Comparison of ENCODE assay signal across 9 cellular contexts in genomic region chr1:27153549-27153886, GRCh38. TPM values are rescaled to one million over a fixed set of nuclear protein-coding genes. Genes with fewer than 3 reads are reported as not detected.
DNase-seq lines count a peak whose midpoint lies in the region; ATAC-seq and TF ChIP-seq lines count a peak whose summit lies in the region.
"Had no signal": no experiment of that assay in that cellular context is flagged by ENCODE, and none has a peak within 500 bp of the region (broad histone marks: within the 10 kb centered on the region; RNA-seq: fewer than 3 reads in every experiment).

No MANE protein-coding gene starts in this region.

- H3K4ac ChIP-seq in IMR-90 (ENCODE audit: low read depth, low read length) = peak overlapping the region; percentile 32

- H2AK5ac ChIP-seq in IMR-90 (ENCODE audit: low read depth, low read length) = peak overlapping the region; percentile 83

- H3K9me1 ChIP-seq in IMR-90 (ENCODE audit: insufficient read depth, low read length) = peaks cover 30% of the 10 kb centered on the region

- TF ChIP-seq POLR2A in IMR-90 (IDR thresholded peaks at IDR 0.05; ENCODE audit: low read depth, low read length) = no peak

- BruUV-seq in IMR-90 (replicated peaks; lab: Mats Ljungman, UMichigan) = no TSS peak

- peaks cover 20% of the 10 kb centered on the region for H4K20me1 ChIP-seq in IMR-90 (ENCODE audit: insufficient read depth, low read length)

- in situ Hi-C loops in IMR-90 (cut with MboI; ENCODE audit: low sequenced_read_pairs) = loop anchor here (5.0 kb wide), 1 partner anchor 36 kb away; no protein-coding TSS in a partner anchor

- TF ChIP-seq RAD21 in IMR-90 (IDR thresholded peaks at IDR 0.05; ENCODE audit: low read length) = no peak

- 33% methylated on average over 1 of the region's 4 CpGs; no CpG with 5 or more reads in 1 of the 2 experiments for WGBS in IMR-90 (ENCODE audit: extremely low coverage in 2 of 2, insufficient read length in 1 of 2), 2 experiments

- no peak overlapping the region for H3K27ac ChIP-seq in ACC112 (ENCODE audit: low read depth, low read length)
- H3K27ac ChIP-seq in IMR-90 (ENCODE audit: insufficient read depth, low read length) = peak overlapping the region; percentile 20
- H3K27ac ChIP-seq in SJCRH30 = no peak overlapping the region

- H3K79me2 ChIP-seq in ACC112 (ENCODE audit: control insufficient read depth, insufficient read depth, low read length, unreplicated experiment) = peaks cover 61% of the 10 kb centered on the region

- peak overlapping the region; percentile 87 for H3K14ac ChIP-seq in IMR-90 (replicated peaks; ENCODE audit: low read depth, low read length)

- no peak overlapping the region; a peak in 1 of 4 replicates for H4K8ac ChIP-seq in IMR-90 (ENCODE audit: low read depth in 2 of 2, low read length in 2 of 2)

- no peak overlapping the region for H2BK20ac ChIP-seq in IMR-90 (ENCODE audit: low read depth, low read length)

- H2AK9ac ChIP-seq in IMR-90 (replicated peaks; ENCODE audit: low read depth, low read length, poor library complexity) = peak overlapping the region; percentile 80

- TF ChIP-seq CTCF in IMR-90 (conservative IDR thresholded peaks at IDR 0.05; ENCODE audit: low read depth, low read length) = no peak
- no peak for TF ChIP-seq CTCF in cardiac fibroblast (IDR thresholded peaks at IDR 0.05; ENCODE audit: low read depth, low read length)

- H2BK120ac ChIP-seq in IMR-90 (ENCODE audit: low read depth, low read length) = 0 out of 2 replicates have a peak overlapping the region, but pooled peaks have one; percentile 3

- H4K91ac ChIP-seq in IMR-90 (ENCODE audit: insufficient read depth, low read depth, low read length) = peak overlapping the region; percentile 81

- peak; percentile 2; the same call in 1 of the 2 replicates for ATAC-seq in IMR-90 (ENCODE audit: low read depth)

- H3K79me1 ChIP-seq in IMR-90 (ENCODE audit: low read depth in 1 of 2, low read length in 2 of 2) = peaks cover 28 to 59% of the 10 kb centered on the region in 2 experiments; a peak in 3 of 4 replicates

- H2BK15ac ChIP-seq in IMR-90 (ENCODE audit: low read depth, low read length) = no peak overlapping the region; the same call in 2 of the 3 replicates

- H3K4me3 ChIP-seq in ACC112 (ENCODE audit: low read depth, low read length) = peak overlapping the region; percentile 87
- peak overlapping the region; percentile 33 for H3K4me3 ChIP-seq in IMR-90 (ENCODE audit: insufficient read depth, low read depth, low read length)
- peak overlapping the region; percentile 13 to 70 for H3K4me3 ChIP-seq in cardiac fibroblast (replicated peaks in 1 of 2; ENCODE audit: low read depth in 2 of 2, low read length in 2 of 2)
- peak overlapping the region; percentile 70 for H3K4me3 ChIP-seq in mucosa of stomach (ENCODE audit: low read length)
- H3K4me3 ChIP-seq in SJCRH30 = no peak overlapping the region

- H4K5ac ChIP-seq in IMR-90 (ENCODE audit: low read depth, low read length) = peak overlapping the region; percentile 30; the same call in 1 of the 2 replicates

- H2BK5ac ChIP-seq in IMR-90 (ENCODE audit: low read depth, low read length, poor library complexity, severe bottlenecking) = peak overlapping the region; percentile 4

- CTCF ChIA-PET in IMR-90 (lab: Yijun Ruan, JAX) = no interaction called here

- H3K9me3 ChIP-seq in IMR-90 (ENCODE audit: control insufficient read depth, insufficient read depth, low read length) = no peaks in the 10 kb centered on the region
- no peaks in the 10 kb centered on the region for H3K9me3 ChIP-seq in mucosa of stomach (ENCODE audit: control insufficient read depth, low read length)
- H3K9me3 ChIP-seq in SJCRH30 (replicated peaks) = no peaks in the 10 kb centered on the region

- peak overlapping the region; percentile 77 for H3K23ac ChIP-seq in IMR-90 (ENCODE audit: low read depth, low read length)

- H3K4me2 ChIP-seq in IMR-90 (ENCODE audit: low read depth, low read length) = peak overlapping the region; percentile 98

- POLR2A ChIA-PET in IMR-90 (lab: Charles Lee; ENCODE audit: unreplicated experiment) = no interaction called here

- H3K56ac ChIP-seq in IMR-90 (ENCODE audit: extremely low read depth, insufficient read depth, low read length) = no peak overlapping the region

- no peaks in the 10 kb centered on the region for H3K36me3 ChIP-seq in ACC112 (ENCODE audit: insufficient read depth, low read length)
- no peaks in the 10 kb centered on the region for H3K36me3 ChIP-seq in IMR-90 (ENCODE audit: control insufficient read depth, insufficient read depth, low read length)
- no peaks in the 10 kb centered on the region for H3K36me3 ChIP-seq in mucosa of stomach (ENCODE audit: control insufficient read depth, insufficient read depth, low read length)
- H3K36me3 ChIP-seq in SJCRH30 = no peaks in the 10 kb centered on the region

- no peak overlapping the region for H2AFZ ChIP-seq in ACC112 (ENCODE audit: low read length, unreplicated experiment)
- peak overlapping the region; percentile 2 for H2AFZ ChIP-seq in IMR-90 (replicated peaks; ENCODE audit: low read length, poor library complexity)

- dilution Hi-C loops in IMR-90 (cut with HindIII; ENCODE audit: low sequenced_read_pairs, unreplicated experiment) = no loop called here

- H3K4me1 ChIP-seq in ACC112 (ENCODE audit: control insufficient read depth, insufficient read depth, low read length, unreplicated experiment) = peaks cover 16% of the 10 kb centered on the region
- H3K4me1 ChIP-seq in IMR-90 (ENCODE audit: control insufficient read depth, insufficient read depth, low read length) = peaks cover 31% of the 10 kb centered on the region
- peaks cover 38% of the 10 kb centered on the region for H3K4me1 ChIP-seq in mucosa of stomach (ENCODE audit: control insufficient read depth, insufficient read depth, low read length)
- H3K4me1 ChIP-seq in SJCRH30 = peaks cover 3% of the 10 kb centered on the region; the same call in 1 of the 2 replicates

- no peak overlapping the region for H3K18ac ChIP-seq in IMR-90 (ENCODE audit: low read depth, low read length)

- H3K27me3 ChIP-seq in ACC112 (ENCODE audit: insufficient read depth, low read length) = no peaks in the 10 kb centered on the region
- no peaks in the 10 kb centered on the region for H3K27me3 ChIP-seq in IMR-90 (ENCODE audit: control insufficient read depth, insufficient read depth, low read length)
- H3K27me3 ChIP-seq in mucosa of stomach (ENCODE audit: control insufficient read depth, insufficient read depth, low read length) = no peaks in the 10 kb centered on the region
- H3K27me3 ChIP-seq in SJCRH30 = no peaks in the 10 kb centered on the region

- DNase-seq in IMR-90 (no peak), cardiac fibroblast (ENCODE audit: low read depth in 2 of 2) (no peak), NCI-H1436 (lab: John Stamatoyannopoulos, UW) (no peak), HK-2 (ENCODE audit: unreplicated experiment) (no peak), SJCRH30 (no peak), H4 (ENCODE audit: low spot score) (no peak)
- DNase-seq: occipital lobe had no signal

- intact Hi-C loops in IMR-90 (cut with micrococcal nuclease) = no loop called here

- H3K9ac ChIP-seq in IMR-90 (ENCODE audit: low read depth, low read length) (peak overlapping the region; percentile 73), mucosa of stomach (ENCODE audit: low read length) (peak overlapping the region; percentile 98)

TF ChIP-seq in IMR-90, 13 proteins besides CTCF, POLR2A, EP300 and RAD21:
- TF ChIP-seq CEBPB (IDR thresholded peaks at IDR 0.05; ENCODE audit: low read depth, low read length) (no peak), FOS (IDR thresholded peaks at IDR 0.05; ENCODE audit: low read depth, low read length) (no peak), RCOR1 (IDR thresholded peaks at IDR 0.05; ENCODE audit: insufficient replicate concordance, low read length) (no peak), NFE2L2 (IDR thresholded peaks at IDR 0.05; ENCODE audit: low read depth, low read length) (no peak), USF2 (IDR thresholded peaks at IDR 0.05; ENCODE audit: low read depth, low read length) (no peak), CHD1 (IDR thresholded peaks at IDR 0.05; ENCODE audit: low read depth, low read length) (no peak), RFX5 (IDR thresholded peaks at IDR 0.05; ENCODE audit: low read depth, low read length) (no peak), MAFK (IDR thresholded peaks at IDR 0.05; ENCODE audit: low read depth, low read length) (no peak), SMC3 (IDR thresholded peaks at IDR 0.05; ENCODE audit: low read depth, low read length) (no peak), MXI1 (IDR thresholded peaks at IDR 0.05; ENCODE audit: borderline replicate concordance, low read depth, low read length) (no peak), MAZ (IDR thresholded peaks at IDR 0.05; ENCODE audit: borderline replicate concordance, low read depth, low read length) (no peak), BHLHE40 (IDR thresholded peaks at IDR 0.05; ENCODE audit: low read depth, low read length) (no peak)
- TF ChIP-seq, protein P1, sequence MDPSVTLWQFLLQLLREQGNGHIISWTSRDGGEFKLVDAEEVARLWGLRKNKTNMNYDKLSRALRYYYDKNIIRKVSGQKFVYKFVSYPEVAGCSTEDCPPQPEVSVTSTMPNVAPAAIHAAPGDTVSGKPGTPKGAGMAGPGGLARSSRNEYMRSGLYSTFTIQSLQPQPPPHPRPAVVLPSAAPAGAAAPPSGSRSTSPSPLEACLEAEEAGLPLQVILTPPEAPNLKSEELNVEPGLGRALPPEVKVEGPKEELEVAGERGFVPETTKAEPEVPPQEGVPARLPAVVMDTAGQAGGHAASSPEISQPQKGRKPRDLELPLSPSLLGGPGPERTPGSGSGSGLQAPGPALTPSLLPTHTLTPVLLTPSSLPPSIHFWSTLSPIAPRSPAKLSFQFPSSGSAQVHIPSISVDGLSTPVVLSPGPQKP (IDR thresholded peaks at IDR 0.05; ENCODE audit: borderline replicate concordance, low read depth, low read length) = no peak

RNA-seq across cellular contexts. Expression of gene SLC9A1, which starts 1.4 kb away (rescaled TPM):
- total RNA-seq in IMR-90 (2012; rRNA removed) = 1.9 and 2.0 TPM in 2 replicates
- 20.5 and 21.2 TPM in 2 replicates for polyA plus RNA-seq in IMR-90 (2012; rRNA removed)
- 14.3 and 19.8 TPM in 2 replicates for polyA plus RNA-seq in IMR-90 (2012; cell fraction: cytosol; rRNA removed)
- 30.7 and 36.7 TPM in 2 replicates for polyA plus RNA-seq in IMR-90 (2012; cell fraction: nucleus; rRNA removed; ENCODE audit: low replicate concordance)
- 7.4 and 8.4 TPM in 2 replicates for total RNA-seq in SJCRH30 (2014; rRNA removed; shearing (Covaris generic))
- total RNA-seq in H4 (2014; rRNA removed; shearing (Covaris generic)) = 1.6 and 5.2 TPM in 2 replicates
